Comparison of ENCODE assay signal across 8 cellular contexts in the genomic region with DNA sequence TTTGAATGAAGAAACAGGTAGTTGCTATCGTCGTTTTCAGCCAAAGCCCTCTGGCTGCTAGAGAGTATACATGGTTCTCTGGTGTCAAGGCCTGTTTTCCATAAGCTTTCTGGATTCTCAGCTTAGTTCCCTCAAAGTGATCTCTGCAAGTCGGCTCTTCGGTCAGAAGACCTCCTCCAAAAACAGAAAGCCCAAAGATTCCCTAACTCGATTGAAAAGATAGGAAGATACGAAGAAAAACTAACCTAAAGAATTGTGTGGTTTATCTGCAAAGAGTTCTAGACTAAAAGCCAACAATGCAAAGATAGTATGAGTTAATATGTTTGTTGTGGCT. TPM values are rescaled to one million over a fixed set of nuclear protein-coding genes. Genes with fewer than 3 reads are reported as not detected.
DNase-seq lines count a peak whose midpoint lies in the region; ATAC-seq and TF ChIP-seq lines count a peak whose summit lies in the region.

No MANE protein-coding gene starts in this region.

- H3K27me3 Mint-ChIP-seq in activated naive CD4-positive, alpha-beta T cell treated with anti-CD3 and anti-CD28 coated beads for 36 hours (ENCODE audit: low read depth): no peaks in the 10 kb centered on the region
- peaks cover 7% of the 10 kb centered on the region for H3K27me3 Mint-ChIP-seq in brain

- peak overlapping the region; percentile 100 for H3K4me3 Mint-ChIP-seq in activated naive CD4-positive, alpha-beta T cell treated with anti-CD3 and anti-CD28 coated beads for 36 hours
- H3K4me3 Mint-ChIP-seq in brain: peak overlapping the region; percentile 99 to 100 (median 99)

- H3K36me3 ChIP-seq in right lobe of liver: no peaks in the 10 kb centered on the region
- H3K36me3 ChIP-seq in tibial artery: no peaks in the 10 kb centered on the region

- no peak for DNase-seq in activated naive CD4-positive, alpha-beta T cell treated with anti-CD3 and anti-CD28 coated beads for 36 hours
- DNase-seq in activated naive CD4-positive, alpha-beta T cell treated with Interleukin-2 at 50 U/mL for 16 hours: no peak
- no peak for DNase-seq in LNCaP clone FGC (ENCODE audit: low read depth)
- DNase-seq in right lobe of liver: no peak
- no peak for DNase-seq in tibial artery
- DNase-seq in hepatic stellate cell (ENCODE audit: low spot score): no peak
- DNase-seq in NK-92 (lab: John Stamatoyannopoulos, UW; ENCODE audit: unreplicated experiment): no peak

- intact Hi-C loops in activated naive CD4-positive, alpha-beta T cell treated with anti-CD3 and anti-CD28 coated beads for 36 hours (cut with micrococcal nuclease): loop anchor here (1.0 to 10.0 kb wide), 3 partner anchors 130 to 1547 kb away; partner anchors contain the start of gene PNISR
- intact Hi-C loops in right lobe of liver (cut with DNase I): no loop called here
- intact Hi-C loops in tibial artery (cut with DNase I; ENCODE audit: low total_unique reads): no loop called here

- H3K4me1 ChIP-seq in right lobe of liver: peaks cover 0 to 21% (median 0%) of the 10 kb centered on the region in 4 donors
- peaks cover 0 to 42% (median 26%) of the 10 kb centered on the region in 4 donors for H3K4me1 ChIP-seq in tibial artery

- H3K27me3 ChIP-seq in right lobe of liver: no peaks in the 10 kb centered on the region
- H3K27me3 ChIP-seq in tibial artery: no peaks in the 10 kb centered on the region

- peak overlapping the region; percentile 99 for H3K27ac Mint-ChIP-seq in activated naive CD4-positive, alpha-beta T cell treated with anti-CD3 and anti-CD28 coated beads for 36 hours
- peak overlapping the region; percentile 85 to 99 (median 95) for H3K27ac Mint-ChIP-seq in brain

- H3K9me3 Mint-ChIP-seq in activated naive CD4-positive, alpha-beta T cell treated with anti-CD3 and anti-CD28 coated beads for 36 hours: no peaks in the 10 kb centered on the region
- H3K9me3 Mint-ChIP-seq in brain: no peaks in the 10 kb centered on the region

- H3K27ac ChIP-seq in right lobe of liver (peak overlapping the region; percentile 91 to 94 (median 92)), tibial artery (peak overlapping the region; percentile 86 to 94)

- peak overlapping the region; percentile 72 for H3K4me3 ChIP-seq in LNCaP clone FGC (ENCODE audit: low read depth, low read length)
- peak overlapping the region; percentile 64 to 92 (median 75) for H3K4me3 ChIP-seq in right lobe of liver
- H3K4me3 ChIP-seq in tibial artery: peak overlapping the region; percentile 69 to 97

- H3K36me3 Mint-ChIP-seq in activated naive CD4-positive, alpha-beta T cell treated with anti-CD3 and anti-CD28 coated beads for 36 hours (ENCODE audit: low read depth): peaks cover 15% of the 10 kb centered on the region
- H3K36me3 Mint-ChIP-seq in brain: no peaks in the 10 kb centered on the region

- WGBS in right lobe of liver (ENCODE audit: insufficient coverage, low coverage, low lambda C conversion rate, missing lambda C conversion rate): 9% methylated on average over 6 of the region's 6 CpGs

- TF ChIP-seq POLR2A in right lobe of liver (IDR thresholded peaks at IDR 0.05): no peak

- peaks cover 36% of the 10 kb centered on the region for H3K4me1 Mint-ChIP-seq in activated naive CD4-positive, alpha-beta T cell treated with anti-CD3 and anti-CD28 coated beads for 36 hours (ENCODE audit: low read depth)
- peaks cover 51% of the 10 kb centered on the region for H3K4me1 Mint-ChIP-seq in brain

- peak; percentile 5 to 24 (median 6) for ATAC-seq in right lobe of liver

- CTCF ChIA-PET in activated naive CD4-positive, alpha-beta T cell treated with anti-CD3 and anti-CD28 coated beads for 36 hours (lab: Charles Lee): no interaction called here

- no peak for TF ChIP-seq CTCF in LNCaP clone FGC (IDR thresholded peaks at IDR 0.05; ENCODE audit: control insufficient read depth, extremely low read depth, insufficient read depth)
- no peak for TF ChIP-seq CTCF in brain (conservative IDR thresholded peaks at IDR 0.05)
- no peak for TF ChIP-seq CTCF in right lobe of liver (IDR thresholded peaks at IDR 0.05)
- TF ChIP-seq CTCF in tibial artery (IDR thresholded peaks at IDR 0.05): no peak

- no peaks in the 10 kb centered on the region for H3K9me3 ChIP-seq in right lobe of liver
- no peaks in the 10 kb centered on the region for H3K9me3 ChIP-seq in tibial artery

RNA-seq across cellular contexts. Expression of gene ASCC3, which starts 0.5 kb away (rescaled TPM):
- total RNA-seq in activated naive CD4-positive, alpha-beta T cell treated with anti-CD3 and anti-CD28 coated beads for 36 hours: 10 to 100 TPM; 55.9 to 58.4 TPM
- polyA plus RNA-seq in brain (ENCODE audit: insufficient read depth, low read depth, low replicate concordance): 6.7 TPM
- total RNA-seq in right lobe of liver: 10 to 100 TPM; 17.0 to 28.2 (median 24.9) TPM
